ENCODE assay signal across 9 cellular contexts in the genomic region with DNA sequence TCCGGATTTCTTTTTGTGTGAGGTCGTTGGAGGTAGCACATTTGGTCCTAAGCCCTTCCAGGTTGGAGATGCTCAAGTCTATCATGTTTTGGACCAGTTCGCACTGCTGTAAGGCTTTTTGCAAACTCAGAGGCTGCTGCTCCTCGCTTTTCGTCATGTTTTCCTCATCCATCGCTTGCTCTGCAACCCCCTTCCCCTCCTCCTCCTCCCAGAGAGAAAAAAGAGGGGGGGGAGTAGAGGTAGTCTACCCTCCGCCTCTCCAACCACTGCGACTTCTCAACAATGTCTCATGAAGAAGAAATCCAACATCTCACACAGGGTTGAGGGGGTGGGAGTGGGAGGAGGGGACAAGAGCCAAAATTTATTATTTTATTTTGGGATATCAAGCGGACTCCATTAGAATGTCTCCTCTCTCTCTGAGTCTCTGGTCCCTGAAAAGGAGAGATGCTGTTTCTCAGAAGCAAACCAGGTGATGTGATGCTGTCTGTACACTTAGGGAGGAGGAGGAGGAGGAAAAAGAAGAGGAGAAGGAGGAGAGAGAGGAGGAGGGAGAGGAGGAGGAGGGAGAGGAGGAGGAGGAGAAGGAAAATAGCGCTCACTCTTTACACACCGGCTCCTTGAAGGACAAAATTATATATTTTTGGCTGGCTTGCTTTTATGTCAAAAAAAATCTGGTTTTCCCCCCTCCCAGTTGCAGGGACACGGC. TPM values are rescaled to one million over a fixed set of nuclear protein-coding genes. Genes with fewer than 3 reads are reported as not detected.
DNase-seq lines count a peak whose midpoint lies in the region; ATAC-seq, FAIRE-seq and TF ChIP-seq lines count a peak whose summit lies in the region.
"Had no signal": no experiment of that assay in that cellular context is flagged by ENCODE, and none has a peak within 500 bp of the region (broad histone marks: within the 10 kb centered on the region; RNA-seq: fewer than 3 reads in every experiment).

No MANE protein-coding gene starts in this region.

- no peaks in the 10 kb centered on the region for H3K9me3 ChIP-seq in keratinocyte (ENCODE audit: control insufficient read depth, low read depth, low read length)
- no peaks in the 10 kb centered on the region for H3K9me3 ChIP-seq in thymus (ENCODE audit: control insufficient read depth)

- H2AFZ ChIP-seq in keratinocyte (ENCODE audit: control insufficient read depth, low read length) = peak overlapping the region; percentile 71

- peak overlapping the region; percentile 79 for H3K4me2 ChIP-seq in keratinocyte (ENCODE audit: control insufficient read depth, extremely low read depth, insufficient read depth, low read depth, low read length)

- no peak for ATAC-seq in GM18520 (IDR thresholded peaks at IDR 0.05; ENCODE audit: unreplicated experiment)

- dilution Hi-C loops in keratinocyte (cut with MboI; ENCODE audit: extremely low pct_ligation_motif_present, low sequenced_read_pairs) = no loop called here

- H3K4me1 ChIP-seq in keratinocyte (ENCODE audit: control insufficient read depth, extremely low read depth, insufficient read depth, low read length) = peaks cover 4% of the 10 kb centered on the region
- no peaks in the 10 kb centered on the region for H3K4me1 ChIP-seq in thymus (ENCODE audit: control insufficient read depth, insufficient read depth, low read length)

- CTCF ChIA-PET in activated naive CD4-positive, alpha-beta T cell treated with anti-CD3 and anti-CD28 coated beads, Interleukin-2, amount 10 ng/mL, durations not matched to agents 7 days and 5 days (lab: Charles Lee) = no interaction called here

- peak overlapping the region; percentile 50 to 72 (median 63) for H3K4me3 ChIP-seq in keratinocyte (ENCODE audit: control insufficient read depth in 2 of 3, extremely low read depth in 1 of 3, insufficient read depth in 2 of 3, low read depth in 1 of 3, low read length in 3 of 3)
- H3K4me3 ChIP-seq in thymus (ENCODE audit: low read length) = peak overlapping the region; percentile 60

- no peak for FAIRE-seq in keratinocyte (lab: Jason Lieb, UNC)

- H3K36me3 ChIP-seq in keratinocyte (ENCODE audit: control insufficient read depth in 2 of 2, extremely low read depth in 1 of 2, insufficient read depth in 2 of 2, low read length in 2 of 2) (no peaks in the 10 kb centered on the region), thymus (ENCODE audit: control insufficient read depth, insufficient read depth) (no peaks in the 10 kb centered on the region)

- peaks cover 8% of the 10 kb centered on the region for H3K4me1 Mint-ChIP-seq in activated naive CD4-positive, alpha-beta T cell treated with anti-CD3 and anti-CD28 coated beads, Interleukin-2, amount 10 ng/mL, durations not matched to agents 7 days and 5 days
- H3K4me1 Mint-ChIP-seq in activated T-helper 1 cell treated with anti-CD3 and anti-CD28 coated beads, Interleukin-12 subunit alpha, Interleukin-12 subunit beta, Interleukin-2, Interleukin-4 antibody, amounts not matched to agents 30 ng/mL and 10 ng/mL and 1 ng/mL, durations not matched to agents 14 hours and 24 hours and 36 hours (ENCODE audit: low read depth) = peaks cover 6% of the 10 kb centered on the region

- DNase-seq in activated naive CD4-positive, alpha-beta T cell treated with anti-CD3 and anti-CD28 coated beads, Interleukin-2, amount 10 ng/mL, durations not matched to agents 7 days and 5 days = no peak
- no peak for DNase-seq in activated naive CD4-positive, alpha-beta T cell treated with anti-CD3 and anti-CD28 coated beads, Interleukin-2, amount 50 U/mL, for 16 hours
- DNase-seq in activated T-helper 1 cell treated with anti-CD3 and anti-CD28 coated beads, Interleukin-12 subunit alpha, Interleukin-12 subunit beta, Interleukin-2, Interleukin-4 antibody, amounts not matched to agents 30 ng/mL and 10 ng/mL and 1 ng/mL, durations not matched to agents 14 hours and 24 hours and 36 hours (ENCODE audit: low spot score) = no peak
- DNase-seq in keratinocyte (ENCODE audit: low read depth, low spot score) (no peak), mesenteric fat pad (ENCODE audit: low spot score) (no peak), AG08396 (ENCODE audit: low spot score) (no peak)
- DNase-seq: IMR-90 had no signal

- no peaks in the 10 kb centered on the region for H3K36me3 Mint-ChIP-seq in activated naive CD4-positive, alpha-beta T cell treated with anti-CD3 and anti-CD28 coated beads, Interleukin-2, amount 10 ng/mL, durations not matched to agents 7 days and 5 days
- H3K36me3 Mint-ChIP-seq in activated T-helper 1 cell treated with anti-CD3 and anti-CD28 coated beads, Interleukin-12 subunit alpha, Interleukin-12 subunit beta, Interleukin-2, Interleukin-4 antibody, amounts not matched to agents 30 ng/mL and 10 ng/mL and 1 ng/mL, durations not matched to agents 14 hours and 24 hours and 36 hours (ENCODE audit: low read depth) = no peaks in the 10 kb centered on the region

- TF ChIP-seq CTCF in keratinocyte (optimal IDR thresholded peaks at IDR 0.05 in 1 of 3, IDR thresholded peaks at IDR 0.05 in 1 of 3, conservative IDR thresholded peaks at IDR 0.05 in 1 of 3; ENCODE audit: extremely low read depth in 1 of 3, insufficient read depth in 2 of 3, low read length in 3 of 3) = no peak

- no peaks in the 10 kb centered on the region for H3K79me2 ChIP-seq in keratinocyte (ENCODE audit: control insufficient read depth, insufficient read depth, low read length)

- peak overlapping the region; percentile 69 for H3K4me3 Mint-ChIP-seq in activated naive CD4-positive, alpha-beta T cell treated with anti-CD3 and anti-CD28 coated beads, Interleukin-2, amount 10 ng/mL, durations not matched to agents 7 days and 5 days
- H3K4me3 Mint-ChIP-seq in activated T-helper 1 cell treated with anti-CD3 and anti-CD28 coated beads, Interleukin-12 subunit alpha, Interleukin-12 subunit beta, Interleukin-2, Interleukin-4 antibody, amounts not matched to agents 30 ng/mL and 10 ng/mL and 1 ng/mL, durations not matched to agents 14 hours and 24 hours and 36 hours = peak overlapping the region; percentile 74

- H3K27me3 Mint-ChIP-seq in activated naive CD4-positive, alpha-beta T cell treated with anti-CD3 and anti-CD28 coated beads, Interleukin-2, amount 10 ng/mL, durations not matched to agents 7 days and 5 days = peaks cover 62% of the 10 kb centered on the region
- H3K27me3 Mint-ChIP-seq in activated T-helper 1 cell treated with anti-CD3 and anti-CD28 coated beads, Interleukin-12 subunit alpha, Interleukin-12 subunit beta, Interleukin-2, Interleukin-4 antibody, amounts not matched to agents 30 ng/mL and 10 ng/mL and 1 ng/mL, durations not matched to agents 14 hours and 24 hours and 36 hours (ENCODE audit: insufficient read depth) = peaks cover 46% of the 10 kb centered on the region

- intact Hi-C loops in activated T-helper 1 cell treated with anti-CD3 and anti-CD28 coated beads, Interleukin-12 subunit alpha, Interleukin-12 subunit beta, Interleukin-2, Interleukin-4 antibody, amounts not matched to agents 30 ng/mL and 10 ng/mL and 1 ng/mL, durations not matched to agents 14 hours and 24 hours and 36 hours (cut with micrococcal nuclease) = loop anchor here (2.0 to 5.0 kb wide), 2 partner anchors 49 to 89 kb away; partner anchors contain the start of gene RFC5

- H3K27me3 ChIP-seq in keratinocyte (ENCODE audit: control insufficient read depth, extremely low read depth, insufficient read depth, low read length) = peaks cover 36% of the 10 kb centered on the region
- H3K27me3 ChIP-seq in thymus (ENCODE audit: control insufficient read depth, insufficient read depth) = peaks cover 30% of the 10 kb centered on the region

- H4K20me1 ChIP-seq in keratinocyte (ENCODE audit: control insufficient read depth, extremely low read depth, insufficient read depth, low read length) = no peaks in the 10 kb centered on the region

- peak overlapping the region; percentile 50 for H3K9ac ChIP-seq in keratinocyte (ENCODE audit: control insufficient read depth, extremely low read depth, insufficient read depth, low read length)

- H3K9me1 ChIP-seq in keratinocyte (ENCODE audit: control insufficient read depth, extremely low read depth, insufficient read depth, low read length) = no peaks in the 10 kb centered on the region

- no peak overlapping the region for H3K27ac ChIP-seq in keratinocyte (ENCODE audit: control insufficient read depth, insufficient read depth, low read length)
- no peak overlapping the region for H3K27ac ChIP-seq in thymus (ENCODE audit: low read depth)

- H3K9me3 Mint-ChIP-seq in activated naive CD4-positive, alpha-beta T cell treated with anti-CD3 and anti-CD28 coated beads, Interleukin-2, amount 10 ng/mL, durations not matched to agents 7 days and 5 days = peaks cover 10% of the 10 kb centered on the region
- peaks cover 14% of the 10 kb centered on the region for H3K9me3 Mint-ChIP-seq in activated T-helper 1 cell treated with anti-CD3 and anti-CD28 coated beads, Interleukin-12 subunit alpha, Interleukin-12 subunit beta, Interleukin-2, Interleukin-4 antibody, amounts not matched to agents 30 ng/mL and 10 ng/mL and 1 ng/mL, durations not matched to agents 14 hours and 24 hours and 36 hours

- H3K27ac Mint-ChIP-seq in activated naive CD4-positive, alpha-beta T cell treated with anti-CD3 and anti-CD28 coated beads, Interleukin-2, amount 10 ng/mL, durations not matched to agents 7 days and 5 days = no peak overlapping the region
- H3K27ac Mint-ChIP-seq in activated T-helper 1 cell treated with anti-CD3 and anti-CD28 coated beads, Interleukin-12 subunit alpha, Interleukin-12 subunit beta, Interleukin-2, Interleukin-4 antibody, amounts not matched to agents 30 ng/mL and 10 ng/mL and 1 ng/mL, durations not matched to agents 14 hours and 24 hours and 36 hours = peak overlapping the region; percentile 36

- WGBS in thymus = 7% methylated on average over 12 of the region's 12 CpGs

RNA-seq across cellular contexts. Expression of gene KSR2, which starts 0.6 kb away (rescaled TPM):
- total RNA-seq in activated T-helper 1 cell treated with anti-CD3 and anti-CD28 coated beads, Interleukin-12 subunit alpha, Interleukin-12 subunit beta, Interleukin-2, Interleukin-4 antibody, amounts not matched to agents 30 ng/mL and 10 ng/mL and 1 ng/mL, durations not matched to agents 14 hours and 24 hours and 36 hours = 0.02 and 0.08 TPM in 2 replicates
- polyA plus RNA-seq in keratinocyte (under 0.01 to 0.01 TPM (median 0.01 TPM) in 3 replicates), thymus (0.02 TPM)
- polyA plus RNA-seq in keratinocyte (2011; ENCODE audit: low read depth) = not detected
- polyA plus RNA-seq in keratinocyte (2011; cell fraction: cytosol; rRNA removed) = under 0.01 and 0.01 TPM in 2 replicates
- polyA plus RNA-seq in keratinocyte (2011; cell fraction: nucleus; rRNA removed) = 0.01 and 0.04 TPM in 2 replicates
- 0.01 and 0.16 TPM in 2 replicates for polyA plus RNA-seq in keratinocyte (2012; ENCODE audit: low replicate concordance)
- 0.03 TPM in 2 of 3 replicates, not detected in the other for polyA minus RNA-seq in keratinocyte
- polyA minus RNA-seq in keratinocyte (2011; cell fraction: cytosol; rRNA and poly(A)+ RNA removed) = not detected
- polyA minus RNA-seq in keratinocyte (2011; cell fraction: nucleus; rRNA and poly(A)+ RNA removed) = under 0.01 TPM in 1 of 2 replicates, not detected in the other
- not detected for total RNA-seq in mesenteric fat pad
- total RNA-seq: IMR-90 had no signal
- polyA plus RNA-seq: IMR-90 had no signal

RNA-seq across cellular contexts. Expression of gene RFC5, which starts 48.3 kb away (rescaled TPM):
- 73.8 and 87.0 TPM in 2 replicates for total RNA-seq in activated T-helper 1 cell treated with anti-CD3 and anti-CD28 coated beads, Interleukin-12 subunit alpha, Interleukin-12 subunit beta, Interleukin-2, Interleukin-4 antibody, amounts not matched to agents 30 ng/mL and 10 ng/mL and 1 ng/mL, durations not matched to agents 14 hours and 24 hours and 36 hours
- polyA plus RNA-seq in keratinocyte (9.2 to 24.0 TPM (median 21.2 TPM) in 3 replicates), thymus (12.9 TPM)
- polyA plus RNA-seq in keratinocyte (2011; ENCODE audit: low read depth) = 1.9 TPM
- 8.9 and 9.3 TPM in 2 replicates for polyA plus RNA-seq in keratinocyte (2011; cell fraction: cytosol; rRNA removed)
- polyA plus RNA-seq in keratinocyte (2011; cell fraction: nucleus; rRNA removed) = 8.8 and 11.9 TPM in 2 replicates
- polyA plus RNA-seq in keratinocyte (2012; ENCODE audit: low replicate concordance) = 3.6 and 14.2 TPM in 2 replicates
- polyA minus RNA-seq in keratinocyte = 7.0 to 21.4 TPM (median 8.8 TPM) in 3 replicates
- polyA minus RNA-seq in keratinocyte (2011; cell fraction: cytosol; rRNA and poly(A)+ RNA removed) = 8.8 TPM
- polyA minus RNA-seq in keratinocyte (2011; cell fraction: nucleus; rRNA and poly(A)+ RNA removed) = 4.2 and 6.3 TPM in 2 replicates
- total RNA-seq in mesenteric fat pad = 5.7 TPM

Comparison
In these comparisons a context has a peak if more than half of its experiments do, and no peak if none do; other contexts are left out.
1. RNA of gene RFC5, which starts 48.3 kb away (total RNA-seq): 73.8 to 87.0 TPM in activated T-helper 1 cell treated with anti-CD3 and anti-CD28 coated beads, Interleukin-12 subunit alpha, Interleukin-12 subunit beta, Interleukin-2, Interleukin-4 antibody, amounts not matched to agents 30 ng/mL and 10 ng/mL and 1 ng/mL, durations not matched to agents 14 hours and 24 hours and 36 hours; 5.7 TPM in mesenteric fat pad (single experiment); every median in the first group is over 10 times any median in the second.